1 cellular context compared by ENCODE assay signal in genomic region chr13:76735641-76736040, GRCh38.
TF ChIP-seq lines count a peak whose summit lies in the region.

No MANE protein-coding gene starts in this region.

TF ChIP-seq in GM23338, 12 proteins besides CTCF, POLR2A, EP300 and RAD21:
- TF ChIP-seq ZNF462 (CRISPR knock-in tag; IDR thresholded peaks at IDR 0.05) (no peak), POLR2AphosphoS5 (IDR thresholded peaks at IDR 0.05; ENCODE audit: low read depth) (no peak), NANOG (IDR thresholded peaks at IDR 0.05; ENCODE audit: borderline replicate concordance) (no peak), ZNF331 (CRISPR knock-in tag; IDR thresholded peaks at IDR 0.05; ENCODE audit: low read depth) (no peak), CREB1 (CRISPR knock-in tag; IDR thresholded peaks at IDR 0.05; ENCODE audit: low read depth) (no peak), JUNB (IDR thresholded peaks at IDR 0.05; ENCODE audit: unreplicated experiment) (no peak), ZNF114 (CRISPR knock-in tag; IDR thresholded peaks at IDR 0.05) (no peak), REST (IDR thresholded peaks at IDR 0.05; ENCODE audit: unreplicated experiment) (no peak), EZH2 (IDR thresholded peaks at IDR 0.05; ENCODE audit: low read depth, unreplicated experiment) (no peak), EZH2phosphoT487 (IDR thresholded peaks at IDR 0.05; ENCODE audit: unreplicated experiment) (no peak), ETS1 (IDR thresholded peaks at IDR 0.05) (no peak), STAT1 (IDR thresholded peaks at IDR 0.05; ENCODE audit: unreplicated experiment) (no peak)
